11 cellular contexts compared by ENCODE assay signal in genomic region chr2:43269706-43270105, GRCh38. TPM values are rescaled to one million over a fixed set of nuclear protein-coding genes. Genes with fewer than 3 reads are reported as not detected.
DNase-seq lines count a peak whose midpoint lies in the region; ATAC-seq and TF ChIP-seq lines count a peak whose summit lies in the region.
"Had no signal": no experiment of that assay in that cellular context is flagged by ENCODE, and none has a peak within 500 bp of the region (broad histone marks: within the 10 kb centered on the region; RNA-seq: fewer than 3 reads in every experiment).

No MANE protein-coding gene starts in this region.

- no peaks in the 10 kb centered on the region for H3K36me3 ChIP-seq in CD8-positive, alpha-beta memory T cell (ENCODE audit: insufficient read depth, low read length)

- no peak overlapping the region for H3K4me3 ChIP-seq in AG04450 (ENCODE audit: low read depth, low read length)
- no peak overlapping the region for H3K4me3 ChIP-seq in epithelial cell of esophagus (ENCODE audit: low read length)
- H3K4me3 ChIP-seq in CD8-positive, alpha-beta memory T cell (ENCODE audit: low read length): no peak overlapping the region

- no peaks in the 10 kb centered on the region for H3K4me1 Mint-ChIP-seq in CD8-positive, alpha-beta memory T cell
- H3K4me1 Mint-ChIP-seq: memory B cell had no signal

- CTCF ChIA-PET in AG04450 (lab: Charles Lee): interaction anchor here (0.9 to 1.4 kb wide), 3 partner anchors 19 to 215 kb away, joined by 3 to 4 read pairs (median 3); no protein-coding TSS in a partner anchor
- CTCF ChIA-PET in CD8-positive, alpha-beta memory T cell (lab: Charles Lee): no interaction called here

- H3K9me3 ChIP-seq in AG04450 (ENCODE audit: control insufficient read depth, insufficient read depth, low read length): no peaks in the 10 kb centered on the region
- no peaks in the 10 kb centered on the region for H3K9me3 ChIP-seq in CD8-positive, alpha-beta memory T cell (ENCODE audit: low read length)

- H3K36me3 Mint-ChIP-seq in CD8-positive, alpha-beta memory T cell: peaks cover 0 to 75% (median 29%) of the 10 kb centered on the region in 3 donors

- TF ChIP-seq CTCF in AG04450 (IDR thresholded peaks at IDR 0.05; ENCODE audit: low read depth, low read length) (no peak), epithelial cell of esophagus (IDR thresholded peaks at IDR 0.05; ENCODE audit: insufficient read depth, low read depth, low read length, missing control alignments) (no peak)

- H3K27me3 ChIP-seq in AG04450 (ENCODE audit: control insufficient read depth, insufficient read depth, low read length): no peaks in the 10 kb centered on the region
- no peaks in the 10 kb centered on the region for H3K27me3 ChIP-seq in CD8-positive, alpha-beta memory T cell (ENCODE audit: insufficient read depth, low read length, poor library complexity, severe bottlenecking)

- no peak overlapping the region for H3K4me3 Mint-ChIP-seq in CD8-positive, alpha-beta memory T cell
- H3K4me3 Mint-ChIP-seq: memory B cell had no signal

- no peaks in the 10 kb centered on the region for H3K9me3 Mint-ChIP-seq in CD8-positive, alpha-beta memory T cell
- H3K9me3 Mint-ChIP-seq: memory B cell had no signal

- H3K27ac Mint-ChIP-seq in CD8-positive, alpha-beta memory T cell: peak overlapping the region in 2 of 8 donors; percentile 9 to 36

- DNase-seq in AG04450 (ENCODE audit: low read depth, low spot score): no peak
- peak; percentile 94 for DNase-seq in LHCN-M2 (ENCODE audit: low read depth)
- peak; percentile 47 for DNase-seq in epithelial cell of esophagus (ENCODE audit: low read depth)
- peak; percentile 63 for DNase-seq in non-pigmented ciliary epithelial cell (ENCODE audit: low read depth)
- DNase-seq in CD8-positive, alpha-beta memory T cell: no peak
- DNase-seq in stimulated activated CD4-positive, alpha-beta T cell treated with anti-CD3 and anti-CD28 coated beads, Interleukin-4, amount 100 ng/mL, for 4 hours: no peak
- DNase-seq: activated gamma-delta T cell, DND-41 had no signal

- no peaks in the 10 kb centered on the region for H3K27me3 Mint-ChIP-seq in CD8-positive, alpha-beta memory T cell
- H3K27me3 Mint-ChIP-seq: memory B cell had no signal

- ATAC-seq in GM18519 (IDR thresholded peaks at IDR 0.05; ENCODE audit: low FRiP score, unreplicated experiment): no peak
- no peak for ATAC-seq in GM21723 (IDR thresholded peaks at IDR 0.05; ENCODE audit: unreplicated experiment)

- H3K4me1 ChIP-seq in CD8-positive, alpha-beta memory T cell (ENCODE audit: insufficient read depth, low read length): no peaks in the 10 kb centered on the region

- peak overlapping the region; percentile 90 for H3K27ac ChIP-seq in AG04450 (ENCODE audit: low read depth, low read length)
- H3K27ac ChIP-seq in CD8-positive, alpha-beta memory T cell (ENCODE audit: low read depth, low read length): no peak overlapping the region

- POLR2A ChIA-PET in AG04450 (lab: Yijun Ruan, JAX): interaction anchor here (0.7 to 1.3 kb wide), 3 partner anchors 24 to 347 kb away, joined by 3 to 8 read pairs (median 3); partner anchors contain the start of gene ZFP36L2
- POLR2A ChIA-PET in CD8-positive, alpha-beta memory T cell (lab: Charles Lee): no interaction called here

RNA-seq across cellular contexts. Expression of gene ZFP36L2, which starts 43.3 kb away (rescaled TPM):
- 16.0 and 18.2 TPM in 2 replicates for polyA plus RNA-seq in AG04450 (2011; rRNA removed)
- polyA minus RNA-seq in AG04450 (2011; rRNA and poly(A)+ RNA removed): 8.8 and 12.5 TPM in 2 replicates
- 8.3 and 9.4 TPM in 2 replicates for total RNA-seq in LHCN-M2 (2014; rRNA removed)
- polyA plus RNA-seq in LHCN-M2 (2012): 8.4 TPM
- total RNA-seq in CD8-positive, alpha-beta memory T cell: 10 to 100 TPM; 98.0 to 98.6 TPM
- polyA plus RNA-seq in CD8-positive, alpha-beta memory T cell: 737 TPM

Comparison
In these comparisons a context has a peak if more than half of its experiments do, and no peak if none do; other contexts are left out.
1. DNase-seq: peak in LHCN-M2 (single experiment), epithelial cell of esophagus (single experiment) and non-pigmented ciliary epithelial cell (single experiment); none in AG04450 (single experiment), CD8-positive, alpha-beta memory T cell (0 of 5) and stimulated activated CD4-positive, alpha-beta T cell treated with anti-CD3 and anti-CD28 coated beads, Interleukin-4, amount 100 ng/mL, for 4 hours (0 of 2).